11 cellular contexts compared by ENCODE assay signal in the genomic region with DNA sequence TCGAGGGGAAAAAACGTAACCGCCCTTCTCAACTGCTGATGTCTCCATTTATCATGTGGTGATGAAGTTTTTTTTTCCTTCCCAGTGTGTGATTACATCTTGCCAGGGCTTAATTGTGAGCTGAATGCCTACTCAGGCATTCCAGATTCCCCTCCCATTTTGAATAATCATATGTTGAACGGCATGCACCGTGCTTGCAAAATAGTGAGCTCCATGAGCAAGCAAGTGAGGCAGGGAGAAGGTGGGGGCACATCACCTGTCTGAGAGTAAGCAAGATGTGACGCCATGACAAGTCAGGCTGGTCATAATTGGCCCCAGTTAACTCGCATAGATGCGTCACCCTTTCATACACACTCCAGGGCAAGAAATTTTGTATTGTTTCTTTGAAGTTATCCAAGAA. TPM values are rescaled to one million over a fixed set of nuclear protein-coding genes. Genes with fewer than 3 reads are reported as not detected.
DNase-seq lines count a peak whose midpoint lies in the region; ATAC-seq and TF ChIP-seq lines count a peak whose summit lies in the region.
"Had no signal": no experiment of that assay in that cellular context is flagged by ENCODE, and none has a peak within 500 bp of the region (broad histone marks: within the 10 kb centered on the region; RNA-seq: fewer than 3 reads in every experiment).

No MANE protein-coding gene starts in this region.

- H3K27ac ChIP-seq in 22Rv1 (peak overlapping the region; percentile 100), DOHH2 (ENCODE audit: low read depth, low read length) (peak overlapping the region; percentile 94), mesenchymal stem cell (ENCODE audit: low read length, poor library complexity, severe bottlenecking) (no peak overlapping the region), esophagus squamous epithelium (peak overlapping the region in 2 of 4 donors; percentile 99 to 100)

- peak overlapping the region; percentile 55 for H3K9ac ChIP-seq in mesenchymal stem cell (ENCODE audit: low read length)

- peak; percentile 69 for DNase-seq in amniotic epithelial cell (ENCODE audit: low read depth)
- no peak for DNase-seq in mesenchymal stem cell
- no peak for DNase-seq in NCI-H187 (lab: John Stamatoyannopoulos, UW)
- no peak for DNase-seq in NCI-H2171 (lab: John Stamatoyannopoulos, UW)
- no peak for DNase-seq in esophagus squamous epithelium (lab: John Stamatoyannopoulos, UW)
- DNase-seq: activated naive CD8-positive, alpha-beta T cell treated with anti-CD3 and anti-CD28 coated beads, Interleukin-2, amount 10 ng/mL, durations not matched to agents 7 days and 5 days; MM.1S; stimulated activated CD4-positive, alpha-beta T cell treated with anti-CD3 and anti-CD28 coated beads, Interleukin-15, amount 100 ng/mL, for 24 hours had no signal

- peak overlapping the region; percentile 95 for H3K4me2 ChIP-seq in DOHH2 (ENCODE audit: low read length)
- H3K4me2 ChIP-seq in mesenchymal stem cell (ENCODE audit: low read length, poor library complexity, severe bottlenecking) = no peak overlapping the region

- H3K79me1 ChIP-seq in mesenchymal stem cell (replicated peaks; ENCODE audit: low read length, poor library complexity, severe bottlenecking) = no peaks in the 10 kb centered on the region

- H4K8ac ChIP-seq in mesenchymal stem cell (ENCODE audit: low read length) = no peak overlapping the region

- no peak overlapping the region for H2BK12ac ChIP-seq in mesenchymal stem cell (ENCODE audit: low read length in 2 of 2)

- H3K4me3 ChIP-seq in DOHH2 (ENCODE audit: low read length) (peak overlapping the region; percentile 86), mesenchymal stem cell (ENCODE audit: insufficient read depth in 1 of 2, low read depth in 1 of 2, low read length in 2 of 2) (peak overlapping the region in 1 of 2 experiments; percentile 93), esophagus squamous epithelium (no peak overlapping the region)

- peaks cover 29% of the 10 kb centered on the region for H3F3A ChIP-seq in DOHH2 (ENCODE audit: control insufficient read depth, insufficient read depth)

- no peak overlapping the region for H3K23ac ChIP-seq in mesenchymal stem cell (ENCODE audit: low read length in 2 of 2)

- no peak overlapping the region for H2AK5ac ChIP-seq in mesenchymal stem cell (ENCODE audit: low read length, severe bottlenecking)

- no peak overlapping the region for H2BK5ac ChIP-seq in mesenchymal stem cell (ENCODE audit: low read depth, low read length, poor library complexity, severe bottlenecking)

- H3K79me2 ChIP-seq in DOHH2 (ENCODE audit: control insufficient read depth, low read length) = peaks cover 35% of the 10 kb centered on the region

- intact Hi-C loops in esophagus squamous epithelium (cut with DNase I) = no loop called here

- no peak overlapping the region for H2BK120ac ChIP-seq in mesenchymal stem cell (ENCODE audit: low read depth, low read length)

- H3K4me1 ChIP-seq in DOHH2 (ENCODE audit: control insufficient read depth, low read length) (peaks cover 24% of the 10 kb centered on the region), mesenchymal stem cell (ENCODE audit: control insufficient read depth, insufficient read depth, low read depth, low read length) (peaks cover 5% of the 10 kb centered on the region), esophagus squamous epithelium (peaks cover 3 to 12% (median 9%) of the 10 kb centered on the region in 3 donors)

- no peak overlapping the region for H3K14ac ChIP-seq in mesenchymal stem cell (ENCODE audit: low read length in 2 of 2)

- no peak for ATAC-seq in HG03108 (IDR thresholded peaks at IDR 0.05; ENCODE audit: unreplicated experiment)

- H4K91ac ChIP-seq in mesenchymal stem cell (ENCODE audit: low read length) = no peak overlapping the region

- no peak overlapping the region for H2AFZ ChIP-seq in mesenchymal stem cell (ENCODE audit: low read depth, low read length)

- no peak overlapping the region for H3K18ac ChIP-seq in mesenchymal stem cell (ENCODE audit: low read depth in 1 of 2, low read length in 2 of 2)

- H3K4ac ChIP-seq in mesenchymal stem cell (ENCODE audit: low read depth in 1 of 2, low read length in 2 of 2) = peak overlapping the region in 1 of 2 experiments; percentile 1

- TF ChIP-seq CTCF in 22Rv1 (IDR thresholded peaks at IDR 0.05) (no peak), DOHH2 (IDR thresholded peaks at IDR 0.05; ENCODE audit: low read depth, low read length, poor library complexity, severe bottlenecking) (no peak), esophagus squamous epithelium (IDR thresholded peaks at IDR 0.05) (no peak)

- WGBS in mesenchymal stem cell = 97% methylated on average over 6 of the region's 8 CpGs
- WGBS in esophagus squamous epithelium, 2 donors = 58 to 69% methylated on average over 8 of the region's 8 CpGs

- H4K20me1 ChIP-seq in DOHH2 (ENCODE audit: control insufficient read depth, insufficient read depth, low read depth, low read length) = no peaks in the 10 kb centered on the region

- H3K9me3 ChIP-seq in DOHH2 (ENCODE audit: control insufficient read depth, insufficient read depth, low read length) = no peaks in the 10 kb centered on the region
- no peaks in the 10 kb centered on the region for H3K9me3 ChIP-seq in mesenchymal stem cell (ENCODE audit: control insufficient read depth, low read length)
- H3K9me3 ChIP-seq in esophagus squamous epithelium = no peaks in the 10 kb centered on the region

- H3K27me3 ChIP-seq in DOHH2 (ENCODE audit: control insufficient read depth, low read length) (no peaks in the 10 kb centered on the region), mesenchymal stem cell (ENCODE audit: control insufficient read depth in 1 of 2, insufficient read depth in 1 of 2, low read length in 2 of 2) (no peaks in the 10 kb centered on the region), esophagus squamous epithelium (no peaks in the 10 kb centered on the region)

- H2BK15ac ChIP-seq in mesenchymal stem cell (ENCODE audit: low read depth, poor library complexity, severe bottlenecking) = no peak overlapping the region

- no peak for TF ChIP-seq POLR2A in esophagus squamous epithelium (IDR thresholded peaks at IDR 0.05)

- H3K36me3 ChIP-seq in DOHH2 (ENCODE audit: control insufficient read depth, low read length) (peaks cover 35% of the 10 kb centered on the region), mesenchymal stem cell (ENCODE audit: control insufficient read depth in 1 of 2, insufficient read depth in 2 of 2, low read depth in 1 of 2, low read length in 2 of 2) (peaks cover 0 to 5% of the 10 kb centered on the region in 2 experiments), esophagus squamous epithelium (no peaks in the 10 kb centered on the region)

- H3K9me2 ChIP-seq in DOHH2 (replicated peaks; ENCODE audit: control insufficient read depth, low read length) = no peaks in the 10 kb centered on the region

RNA-seq across cellular contexts. Expression of a gene that starts 2.7 kb away (rescaled TPM):
- polyA plus RNA-seq in mesenchymal stem cell (2013, experiment 1 of 2) = 42.5 TPM
- 43.0 TPM for polyA plus RNA-seq in mesenchymal stem cell (2013, experiment 2 of 2)
- 10 to 100 TPM; 15.7 to 30.5 (median 21.0) TPM for total RNA-seq in esophagus squamous epithelium

RNA-seq across cellular contexts. Expression of a gene that starts 19.2 kb away (rescaled TPM):
- 26.6 TPM for polyA plus RNA-seq in mesenchymal stem cell (2013, experiment 1 of 2)
- 26.3 TPM for polyA plus RNA-seq in mesenchymal stem cell (2013, experiment 2 of 2)
- total RNA-seq in esophagus squamous epithelium = 10 to 100 TPM; 21.5 to 47.3 (median 41.5) TPM

RNA-seq across cellular contexts. Expression of a gene that starts 19.6 kb away (rescaled TPM):
- 46.6 TPM for polyA plus RNA-seq in mesenchymal stem cell (2013, experiment 1 of 2)
- 46.8 TPM for polyA plus RNA-seq in mesenchymal stem cell (2013, experiment 2 of 2)
- total RNA-seq in esophagus squamous epithelium = 10 to 100 TPM; 83.7 to 90.4 (median 87.0) TPM
